1 cellular context compared by ENCODE assay signal in genomic region chr3:4680227-4680691, GRCh38.
TF ChIP-seq lines count a peak whose summit lies in the region.

No MANE protein-coding gene starts in this region.

TF ChIP-seq in SK-N-SH treated with all-trans-retinoic acid at 6 μM for 48 hours, 23 proteins besides CTCF, POLR2A, EP300 and RAD21:
- TF ChIP-seq, protein P1, sequence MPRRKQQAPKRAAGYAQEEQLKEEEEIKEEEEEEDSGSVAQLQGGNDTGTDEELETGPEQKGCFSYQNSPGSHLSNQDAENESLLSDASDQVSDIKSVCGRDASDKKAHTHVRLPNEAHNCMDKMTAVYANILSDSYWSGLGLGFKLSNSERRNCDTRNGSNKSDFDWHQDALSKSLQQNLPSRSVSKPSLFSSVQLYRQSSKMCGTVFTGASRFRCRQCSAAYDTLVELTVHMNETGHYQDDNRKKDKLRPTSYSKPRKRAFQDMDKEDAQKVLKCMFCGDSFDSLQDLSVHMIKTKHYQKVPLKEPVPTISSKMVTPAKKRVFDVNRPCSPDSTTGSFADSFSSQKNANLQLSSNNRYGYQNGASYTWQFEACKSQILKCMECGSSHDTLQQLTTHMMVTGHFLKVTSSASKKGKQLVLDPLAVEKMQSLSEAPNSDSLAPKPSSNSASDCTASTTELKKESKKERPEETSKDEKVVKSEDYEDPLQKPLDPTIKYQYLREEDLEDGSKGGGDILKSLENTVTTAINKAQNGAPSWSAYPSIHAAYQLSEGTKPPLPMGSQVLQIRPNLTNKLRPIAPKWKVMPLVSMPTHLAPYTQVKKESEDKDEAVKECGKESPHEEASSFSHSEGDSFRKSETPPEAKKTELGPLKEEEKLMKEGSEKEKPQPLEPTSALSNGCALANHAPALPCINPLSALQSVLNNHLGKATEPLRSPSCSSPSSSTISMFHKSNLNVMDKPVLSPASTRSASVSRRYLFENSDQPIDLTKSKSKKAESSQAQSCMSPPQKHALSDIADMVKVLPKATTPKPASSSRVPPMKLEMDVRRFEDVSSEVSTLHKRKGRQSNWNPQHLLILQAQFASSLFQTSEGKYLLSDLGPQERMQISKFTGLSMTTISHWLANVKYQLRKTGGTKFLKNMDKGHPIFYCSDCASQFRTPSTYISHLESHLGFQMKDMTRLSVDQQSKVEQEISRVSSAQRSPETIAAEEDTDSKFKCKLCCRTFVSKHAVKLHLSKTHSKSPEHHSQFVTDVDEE (CRISPR knock-in tag; IDR thresholded peaks at IDR 0.05), result no peak
- no peak for TF ChIP-seq RARB (CRISPR knock-in tag; IDR thresholded peaks at IDR 0.05)
- no peak for TF ChIP-seq CSRNP3 (CRISPR knock-in tag; IDR thresholded peaks at IDR 0.05)
- TF ChIP-seq POU6F1 (CRISPR knock-in tag; IDR thresholded peaks at IDR 0.05; ENCODE audit: borderline replicate concordance, low read depth), result no peak
